Comparison of ENCODE assay signal across 27 cellular contexts in the genomic region with DNA sequence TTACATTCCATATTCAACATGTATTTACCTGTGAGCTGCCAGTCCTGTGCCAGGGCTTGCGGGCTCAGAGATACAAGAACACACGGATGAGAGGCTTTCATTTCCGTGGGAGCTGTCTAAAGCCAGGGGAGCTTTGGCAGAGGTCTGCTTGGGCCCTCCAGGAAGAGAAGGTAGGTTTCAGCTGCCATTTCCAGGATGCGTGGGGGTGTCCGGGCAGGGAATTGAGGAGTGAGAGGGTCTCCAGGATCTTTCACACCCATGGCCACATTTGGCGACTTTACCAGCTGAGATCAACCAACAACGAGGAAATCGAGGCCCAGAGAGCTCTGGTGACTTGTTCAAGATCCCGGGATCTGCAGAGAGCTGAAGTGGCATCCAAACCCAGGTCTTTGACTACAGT.
"Had no signal": no experiment of that assay in that cellular context is flagged by ENCODE, and none has a peak within 500 bp of the region (broad histone marks: within the 10 kb centered on the region; RNA-seq: fewer than 3 reads in every experiment).

No MANE protein-coding gene starts in this region.

- H3K27me3 ChIP-seq: pancreas, sigmoid colon, upper lobe of right lung had no signal

- FAIRE-seq: kidney, pancreas, small intestine, urothelium cell line had no signal

- H3K4me3 ChIP-seq: heart right ventricle, hepatocyte, left ventricle myocardium inferior, lung, pancreas, prostate gland, sigmoid colon, spleen, suprapubic skin, thoracic aorta, tibial artery, upper lobe of right lung had no signal

- ATAC-seq: heart right ventricle; left colon; natural killer cell; pancreas; stimulated activated effector memory CD8-positive, alpha-beta T cell treated with anti-CD3 and anti-CD28 coated beads, Interleukin-12 subunit alpha, Interleukin-12 subunit beta, amount 100 ng/mL, for 72 hours; upper lobe of right lung had no signal

- H3K4me1 ChIP-seq: heart right ventricle, left ventricle myocardium inferior, pancreas, prostate gland, sigmoid colon, spleen, suprapubic skin, tibial artery, upper lobe of right lung had no signal

- H3K79me2 ChIP-seq: hepatocyte had no signal

- H3K36me3 Mint-ChIP-seq: mesothelial cell of epicardium; natural killer cell; stimulated activated effector memory CD8-positive, alpha-beta T cell treated with anti-CD3 and anti-CD28 coated beads, Interleukin-12 subunit alpha, Interleukin-12 subunit beta, amount 100 ng/mL, for 72 hours had no signal

- H3K9me3 ChIP-seq: pancreas, prostate gland, suprapubic skin, thoracic aorta, upper lobe of right lung had no signal

- H3K4me1 Mint-ChIP-seq: mesothelial cell of epicardium, naive B cell, natural killer cell had no signal

- H3K9me3 Mint-ChIP-seq: natural killer cell; stimulated activated naive CD8-positive, alpha-beta T cell treated with anti-CD3 and anti-CD28 coated beads, Interleukin-15, Interleukin-2, amounts not matched to agents 100 ng/mL and 50 ng/mL, for 24 hours had no signal

- H3K27me3 Mint-ChIP-seq: stimulated activated naive CD8-positive, alpha-beta T cell treated with anti-CD3 and anti-CD28 coated beads, Interleukin-15, Interleukin-2, amounts not matched to agents 100 ng/mL and 50 ng/mL, for 24 hours had no signal

- H3K36me3 ChIP-seq: heart right ventricle, left ventricle myocardium inferior, pancreas, prostate gland, sigmoid colon, spleen, suprapubic skin, thoracic aorta, tibial artery, upper lobe of right lung had no signal

- H2AFZ ChIP-seq: hepatocyte had no signal

- H3K4me2 ChIP-seq: hepatocyte had no signal

- H3K4me3 Mint-ChIP-seq: mesothelial cell of epicardium; naive B cell; natural killer cell; stimulated activated effector memory CD8-positive, alpha-beta T cell treated with anti-CD3 and anti-CD28 coated beads, Interleukin-12 subunit alpha, Interleukin-12 subunit beta, amount 100 ng/mL, for 72 hours; stimulated activated naive CD8-positive, alpha-beta T cell treated with anti-CD3 and anti-CD28 coated beads, Interleukin-15, Interleukin-2, amounts not matched to agents 100 ng/mL and 50 ng/mL, for 24 hours had no signal

- DNase-seq: heart right ventricle; kidney; left colon; left ventricle myocardium inferior; mesendoderm; naive B cell; natural killer cell; nucleus accumbens; posterior cingulate gyrus; sigmoid colon; small intestine; spleen; stimulated activated CD4-positive, alpha-beta T cell treated with anti-CD3 and anti-CD28 coated beads, Interleukin-4, amount 100 ng/mL, for 24 hours; stimulated activated naive CD4-positive, alpha-beta T cell; tibial artery; trophoblast cell; upper lobe of right lung had no signal

- H3K27ac Mint-ChIP-seq: mesothelial cell of epicardium; naive B cell; natural killer cell; stimulated activated effector memory CD8-positive, alpha-beta T cell treated with anti-CD3 and anti-CD28 coated beads, Interleukin-12 subunit alpha, Interleukin-12 subunit beta, amount 100 ng/mL, for 72 hours; stimulated activated naive CD8-positive, alpha-beta T cell treated with anti-CD3 and anti-CD28 coated beads, Interleukin-15, Interleukin-2, amounts not matched to agents 100 ng/mL and 50 ng/mL, for 24 hours had no signal

- H3K27ac ChIP-seq: heart right ventricle, hepatocyte, left ventricle myocardium inferior, pancreas, prostate gland, sigmoid colon, spleen, suprapubic skin, thoracic aorta, tibial artery, upper lobe of right lung had no signal
